ENCODE assay signal across 1 cellular context in the genomic region with DNA sequence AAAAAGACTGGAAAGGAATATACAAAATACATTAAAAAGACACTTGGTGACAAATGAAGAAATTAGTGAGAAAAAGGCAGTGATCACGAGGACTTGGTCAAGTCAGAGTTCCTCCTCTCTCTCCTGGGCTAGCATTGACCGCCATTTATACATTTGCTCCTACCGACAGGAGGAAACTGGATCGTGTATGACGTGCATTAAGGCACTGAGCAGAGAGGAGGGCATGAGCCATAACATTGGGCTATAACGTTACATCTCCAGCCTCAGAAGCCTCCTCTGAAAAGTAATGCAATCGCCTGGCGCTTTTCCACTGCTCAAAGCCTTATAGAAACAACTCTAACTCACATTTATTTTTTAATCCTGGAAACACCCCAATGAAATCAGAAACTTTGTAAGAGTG.
TF ChIP-seq lines count a peak whose summit lies in the region.

No MANE protein-coding gene starts in this region.

TF ChIP-seq in HepG2, 621 proteins besides CTCF, POLR2A, EP300 and RAD21 (continued from another document):
- TF ChIP-seq CEBPZ (IDR thresholded peaks at IDR 0.05; ENCODE audit: low read length), result no peak
